In genomic region chr6:149150999-149151398, GRCh38 we compare ENCODE assay signal across 17 cellular contexts.
DNase-seq lines count a peak whose midpoint lies in the region; ATAC-seq, FAIRE-seq and TF ChIP-seq lines count a peak whose summit lies in the region.
"Had no signal": no experiment of that assay in that cellular context is flagged by ENCODE, and none has a peak within 500 bp of the region (broad histone marks: within the 10 kb centered on the region; RNA-seq: fewer than 3 reads in every experiment).

No MANE protein-coding gene starts in this region.

- no peak for TF ChIP-seq RAD21 in K562 (CRISPR knock-in tag; conservative IDR thresholded peaks at IDR 0.05 in 1 of 2, IDR thresholded peaks at IDR 0.05 in 1 of 2)

- no peaks in the 10 kb centered on the region for H3K9me3 Mint-ChIP-seq in MCF 10A (ENCODE audit: unreplicated experiment)
- peaks cover 35% of the 10 kb centered on the region for H3K9me3 Mint-ChIP-seq in T-helper 2 cell treated with Interferon-gamma antibody and Interleukin-4, amounts not matched to agents 5 μg/mL and 100 μg/mL, for 36 hours
- peaks cover 26% of the 10 kb centered on the region for H3K9me3 Mint-ChIP-seq in stimulated activated naive CD8-positive, alpha-beta T cell treated with anti-CD3 and anti-CD28 coated beads, Interleukin-15, Interleukin-2, amounts not matched to agents 100 ng/mL and 50 ng/mL, for 24 hours

- no peak overlapping the region for H3K27ac ChIP-seq in breast epithelium
- H3K27ac ChIP-seq in K562 (ENCODE audit: extremely low read depth, low read depth, low read length) = no peak overlapping the region
- H3K27ac ChIP-seq: heart right ventricle, ovary, SK-N-MC had no signal

- H3K4me1 Mint-ChIP-seq in MCF 10A (ENCODE audit: insufficient read depth, unreplicated experiment) = peaks cover 6% of the 10 kb centered on the region
- peaks cover 85% of the 10 kb centered on the region for H3K4me1 Mint-ChIP-seq in T-helper 2 cell treated with Interferon-gamma antibody and Interleukin-4, amounts not matched to agents 5 μg/mL and 100 μg/mL, for 36 hours (ENCODE audit: low read depth)
- H3K4me1 Mint-ChIP-seq in stimulated activated naive CD8-positive, alpha-beta T cell treated with anti-CD3 and anti-CD28 coated beads, Interleukin-15, Interleukin-2, amounts not matched to agents 100 ng/mL and 50 ng/mL, for 24 hours (ENCODE audit: low read depth) = peaks cover 83% of the 10 kb centered on the region
- H3K4me1 Mint-ChIP-seq: WTC11 had no signal

- H3K4me2 ChIP-seq in K562 (ENCODE audit: insufficient read depth, low read length) = no peak overlapping the region

- H3K27ac Mint-ChIP-seq in MCF 10A (ENCODE audit: low read depth, unreplicated experiment) = no peak overlapping the region
- H3K27ac Mint-ChIP-seq in T-helper 2 cell treated with Interferon-gamma antibody and Interleukin-4, amounts not matched to agents 5 μg/mL and 100 μg/mL, for 36 hours = peak overlapping the region; percentile 77
- H3K27ac Mint-ChIP-seq in stimulated activated naive CD8-positive, alpha-beta T cell treated with anti-CD3 and anti-CD28 coated beads, Interleukin-15, Interleukin-2, amounts not matched to agents 100 ng/mL and 50 ng/mL, for 24 hours = peak overlapping the region; percentile 69
- H3K27ac Mint-ChIP-seq: WTC11 had no signal

- peaks cover 46% of the 10 kb centered on the region for H3K27me3 Mint-ChIP-seq in MCF 10A (ENCODE audit: insufficient read depth, unreplicated experiment)
- no peaks in the 10 kb centered on the region for H3K27me3 Mint-ChIP-seq in T-helper 2 cell treated with Interferon-gamma antibody and Interleukin-4, amounts not matched to agents 5 μg/mL and 100 μg/mL, for 36 hours (ENCODE audit: low read depth)
- no peaks in the 10 kb centered on the region for H3K27me3 Mint-ChIP-seq in stimulated activated naive CD8-positive, alpha-beta T cell treated with anti-CD3 and anti-CD28 coated beads, Interleukin-15, Interleukin-2, amounts not matched to agents 100 ng/mL and 50 ng/mL, for 24 hours

- in situ Hi-C loops in K562 (cut with MboI) = no loop called here

- no peaks in the 10 kb centered on the region for H3K79me2 ChIP-seq in K562 (ENCODE audit: control insufficient read depth, insufficient read depth, low read length)

- POLR2A ChIA-PET in MCF 10A (lab: Yijun Ruan, JAX) (no interaction called here), K562 (lab: Yijun Ruan, JAX) (interaction anchor here (0.8 to 1.3 kb wide), 5 partner anchors 8 to 65 kb away, joined by 3 to 7 read pairs (median 3); no protein-coding TSS in a partner anchor)

- no peak overlapping the region for H3K4me3 Mint-ChIP-seq in MCF 10A (ENCODE audit: unreplicated experiment)
- H3K4me3 Mint-ChIP-seq in T-helper 2 cell treated with Interferon-gamma antibody and Interleukin-4, amounts not matched to agents 5 μg/mL and 100 μg/mL, for 36 hours = peak overlapping the region; percentile 28
- H3K4me3 Mint-ChIP-seq in stimulated activated naive CD8-positive, alpha-beta T cell treated with anti-CD3 and anti-CD28 coated beads, Interleukin-15, Interleukin-2, amounts not matched to agents 100 ng/mL and 50 ng/mL, for 24 hours = no peak overlapping the region
- H3K4me3 Mint-ChIP-seq: WTC11 had no signal

- BruUV-seq in MCF 10A (replicated peaks; lab: Mats Ljungman, UMichigan) (no TSS peak), K562 (replicated peaks; lab: Mats Ljungman, UMichigan) (no TSS peak)

- 9% methylated on average over 2 of the region's 2 CpGs for WGBS in K562 (ENCODE audit: insufficient coverage, low coverage, missing lambda C conversion rate)

- H4K20me1 ChIP-seq in K562 (replicated peaks; ENCODE audit: control insufficient read depth, insufficient read depth, low read length) = no peaks in the 10 kb centered on the region

- H3K9me3 ChIP-seq in breast epithelium = no peaks in the 10 kb centered on the region
- H3K9me3 ChIP-seq in K562 (replicated peaks; ENCODE audit: control insufficient read depth, insufficient read depth, low read depth, low read length) = no peaks in the 10 kb centered on the region
- H3K9me3 ChIP-seq: heart right ventricle, ovary had no signal

- no peak for TF ChIP-seq EP300 in K562 (IDR thresholded peaks at IDR 0.05; ENCODE audit: low read length)

- peak; percentile 51; the same call in 2 of the 3 replicates for ATAC-seq in K562
- ATAC-seq in HG03280 (IDR thresholded peaks at IDR 0.05; ENCODE audit: unreplicated experiment) = no peak
- ATAC-seq in HG03354 (IDR thresholded peaks at IDR 0.05; ENCODE audit: poor library complexity, severe bottlenecking, unreplicated experiment) = no peak
- ATAC-seq: heart right ventricle, WTC11 had no signal

- intact Hi-C loops in MCF 10A (cut with micrococcal nuclease) (no loop called here), breast epithelium (cut with DNase I; ENCODE audit: low total_unique reads) (no loop called here), K562 (cut with micrococcal nuclease) (no loop called here)

- FAIRE-seq in K562 (lab: Jason Lieb, UNC) = peak; percentile 48
- FAIRE-seq: small intestine had no signal

- no peak overlapping the region for H2AFZ ChIP-seq in K562 (ENCODE audit: low read depth, low read length)

- CTCF ChIA-PET in MCF 10A (lab: Yijun Ruan, JAX) (no interaction called here), K562 (lab: Yijun Ruan, JAX; ENCODE audit: low intra/inter-chr PET ratio) (no interaction called here)

- peak; percentile 16 for DNase-seq in MCF 10A (ENCODE audit: unreplicated experiment)
- no peak for DNase-seq in breast epithelium (ENCODE audit: low spot score in 2 of 2)
- DNase-seq in T-helper 2 cell treated with Interferon-gamma antibody and Interleukin-4, amounts not matched to agents 5 μg/mL and 100 μg/mL, for 36 hours (ENCODE audit: low spot score) = peak; percentile 70
- DNase-seq in K562 (ENCODE audit: extremely low read depth in 1 of 4, low spot score in 3 of 4) = no peak
- no peak for DNase-seq in epidermal melanocyte (ENCODE audit: insufficient read length, low spot score)
- DNase-seq: AML-193, heart right ventricle, midbrain, NCI-H2171, ovary, small intestine, trophoblast cell had no signal

- H3K36me3 ChIP-seq in breast epithelium (no peaks in the 10 kb centered on the region), K562 (ENCODE audit: control insufficient read depth, insufficient read depth, low read length) (no peaks in the 10 kb centered on the region)
- H3K36me3 ChIP-seq: heart right ventricle, ovary had no signal

- H3K4me1 ChIP-seq in breast epithelium (no peaks in the 10 kb centered on the region), K562 (replicated peaks in 1 of 2; ENCODE audit: control insufficient read depth in 2 of 2, insufficient read depth in 2 of 2, low read length in 2 of 2) (peaks cover 3 to 12% of the 10 kb centered on the region in 2 experiments; a peak in 1 of 5 replicates)

- TF ChIP-seq CTCF in MCF 10A (IDR thresholded peaks at IDR 0.05; ENCODE audit: unreplicated experiment) = no peak
- no peak for TF ChIP-seq CTCF in breast epithelium (IDR thresholded peaks at IDR 0.05)
- no peak for TF ChIP-seq CTCF in K562 (IDR thresholded peaks at IDR 0.05 in 2 of 3, conservative IDR thresholded peaks at IDR 0.05 in 1 of 3; ENCODE audit: insufficient read depth in 2 of 3, low read depth in 1 of 3, low read length in 3 of 3)

- no peaks in the 10 kb centered on the region for H3K9me1 ChIP-seq in K562 (ENCODE audit: control insufficient read depth, insufficient read depth, low read length)

- no peak for TF ChIP-seq POLR2A in breast epithelium (IDR thresholded peaks at IDR 0.05)
- no peak for TF ChIP-seq POLR2A in K562 (conservative IDR thresholded peaks at IDR 0.05)

- no peak overlapping the region for H3K4me3 ChIP-seq in breast epithelium
- no peak overlapping the region for H3K4me3 ChIP-seq in K562
- H3K4me3 ChIP-seq: heart right ventricle, ovary, SK-N-MC had no signal

- H3K27me3 ChIP-seq in breast epithelium (no peaks in the 10 kb centered on the region), K562 (ENCODE audit: control insufficient read depth in 2 of 2, insufficient read depth in 2 of 2, low read length in 2 of 2) (no peaks in the 10 kb centered on the region; a peak in 2 of 5 replicates)
- H3K27me3 ChIP-seq: ovary had no signal

- H3K36me3 Mint-ChIP-seq in MCF 10A (ENCODE audit: insufficient read depth, unreplicated experiment) = no peaks in the 10 kb centered on the region
- peaks cover 55% of the 10 kb centered on the region for H3K36me3 Mint-ChIP-seq in T-helper 2 cell treated with Interferon-gamma antibody and Interleukin-4, amounts not matched to agents 5 μg/mL and 100 μg/mL, for 36 hours (ENCODE audit: low read depth)
- H3K36me3 Mint-ChIP-seq in stimulated activated naive CD8-positive, alpha-beta T cell treated with anti-CD3 and anti-CD28 coated beads, Interleukin-15, Interleukin-2, amounts not matched to agents 100 ng/mL and 50 ng/mL, for 24 hours (ENCODE audit: low read depth) = peaks cover 23% of the 10 kb centered on the region
- H3K36me3 Mint-ChIP-seq: WTC11 had no signal

- H3K9ac ChIP-seq in K562 (ENCODE audit: insufficient read depth in 1 of 2, low read depth in 2 of 2, low read length in 2 of 2) = no peak overlapping the region

TF ChIP-seq in K562, 482 proteins besides CTCF, POLR2A, EP300 and RAD21 (continues in another document):
- TF ChIP-seq PBX2 (CRISPR knock-in tag; IDR thresholded peaks at IDR 0.05; ENCODE audit: low read depth) = no peak
- TF ChIP-seq PBX2 (tag; conservative IDR thresholded peaks at IDR 0.05; ENCODE audit: low read depth) = peak; percentile 26; the same call in 1 of the 2 replicates
- 0 out of 2 replicates have a peak, but pooled peaks have one; percentile 10 for TF ChIP-seq JUND (IDR thresholded peaks at IDR 0.05; ENCODE audit: borderline replicate concordance, low read depth, low read length)
- no peak for TF ChIP-seq JUND (tag; IDR thresholded peaks at IDR 0.05; ENCODE audit: borderline replicate concordance, low read depth, low read length)
- TF ChIP-seq POU5F1 (IDR thresholded peaks at IDR 0.05; ENCODE audit: borderline replicate concordance, low read depth, low read length, partially characterized antibody) = no peak

Comparison
In these comparisons a context has a peak if more than half of its experiments do, and no peak if none do; other contexts are left out.
1. DNase-seq: peak in MCF 10A (single experiment) and T-helper 2 cell treated with Interferon-gamma antibody and Interleukin-4, amounts not matched to agents 5 μg/mL and 100 μg/mL, for 36 hours (single experiment); none in breast epithelium (0 of 2), K562 (0 of 4) and epidermal melanocyte (single experiment).